ENCODE assay signal across 13 cellular contexts in genomic region chr17:2383628-2384167, GRCh38. TPM values are rescaled to one million over a fixed set of nuclear protein-coding genes. Genes with fewer than 3 reads are reported as not detected.
A peak's percentile ranks its signal among the peaks of the same experiment; 100 is the strongest.
DNase-seq lines count a peak whose midpoint lies in the region; ATAC-seq and TF ChIP-seq lines count a peak whose summit lies in the region.
"Had no signal": no experiment of that assay in that cellular context is flagged by ENCODE, and none has a peak within 500 bp of the region (broad histone marks: within the 10 kb centered on the region; RNA-seq: fewer than 3 reads in every experiment).

No MANE protein-coding gene starts in this region.

- CTCF ChIA-PET in CD4-positive, alpha-beta T cell (lab: Charles Lee) = interaction anchor here (1.0 to 4.3 kb wide), 5 partner anchors 9 to 32 kb away, joined by 3 to 204 read pairs (median 25); partner anchors contain the start of gene MNT

- H3K9me3 Mint-ChIP-seq in CD4-positive, alpha-beta T cell = no peaks in the 10 kb centered on the region
- H3K9me3 Mint-ChIP-seq: CD8-positive, alpha-beta T cell had no signal

- WGBS in esophagus squamous epithelium, 2 donors = 85 to 91% methylated on average over 9 to 10 of the region's 11 CpGs

- peaks cover 27% of the 10 kb centered on the region for H3K36me3 Mint-ChIP-seq in CD4-positive, alpha-beta T cell (ENCODE audit: low read depth)

- POLR2A ChIA-PET in CD4-positive, alpha-beta T cell (lab: Charles Lee) = interaction anchor here (3.0 to 4.5 kb wide), 3 partner anchors 9 to 32 kb away, joined by 24 to 69 read pairs (median 56); partner anchors contain the start of gene MNT

- no peak overlapping the region for H3K27ac ChIP-seq in CD4-positive, alpha-beta T cell (ENCODE audit: low read depth, low read length)
- H3K27ac ChIP-seq in esophagus squamous epithelium (peak overlapping the region in 3 of 4 donors; percentile 46 to 69 (median 61)), neutrophil (peak overlapping the region; percentile 76), coronary artery (no peak overlapping the region)

- ATAC-seq in CD4-positive, alpha-beta T cell (ENCODE audit: poor library complexity) = no peak
- ATAC-seq in HG03571 (IDR thresholded peaks at IDR 0.05; ENCODE audit: unreplicated experiment) (no peak), HG03108 (IDR thresholded peaks at IDR 0.05; ENCODE audit: unreplicated experiment) (no peak)
- ATAC-seq: activated CD4-positive, CD25-positive, alpha-beta regulatory T cell treated with anti-CD3 and anti-CD28 coated beads, Interleukin-2, amount 50 U/mL, for 24 hours; CD8-positive, alpha-beta T cell had no signal

- H3K4me1 Mint-ChIP-seq in CD4-positive, alpha-beta T cell (ENCODE audit: low read depth) = peaks cover 15% of the 10 kb centered on the region

- DNase-seq in CD4-positive, alpha-beta T cell = no peak
- peak; percentile 46 for DNase-seq in NCI-H2171 (lab: John Stamatoyannopoulos, UW)
- DNase-seq in esophagus squamous epithelium (lab: John Stamatoyannopoulos, UW) = no peak
- DNase-seq in coronary artery (ENCODE audit: low spot score) = no peak
- no peak for DNase-seq in NCI-H82 (lab: John Stamatoyannopoulos, UW)
- DNase-seq: CD8-positive, alpha-beta T cell; hippocampal formation; KG1; NCI-H187 treated with DMSO at 0.1 percent for 48 hours had no signal

- no peaks in the 10 kb centered on the region for H3K27me3 ChIP-seq in CD4-positive, alpha-beta T cell (ENCODE audit: control insufficient read depth, insufficient read depth, low read length)
- H3K27me3 ChIP-seq in esophagus squamous epithelium = no peaks in the 10 kb centered on the region
- no peaks in the 10 kb centered on the region for H3K27me3 ChIP-seq in neutrophil

- H3K4me3 Mint-ChIP-seq in CD4-positive, alpha-beta T cell = no peak overlapping the region
- H3K4me3 Mint-ChIP-seq: CD8-positive, alpha-beta T cell had no signal

- no peak for TF ChIP-seq CTCF in CD4-positive, alpha-beta T cell (IDR thresholded peaks at IDR 0.05)
- TF ChIP-seq CTCF in esophagus squamous epithelium (IDR thresholded peaks at IDR 0.05) = no peak
- TF ChIP-seq CTCF in neutrophil (IDR thresholded peaks at IDR 0.05) = no peak
- no peak for TF ChIP-seq CTCF in coronary artery (IDR thresholded peaks at IDR 0.05)

- peaks cover 17 to 85% (median 24%) of the 10 kb centered on the region in 3 donors for H3K36me3 ChIP-seq in esophagus squamous epithelium
- H3K36me3 ChIP-seq in neutrophil = peaks cover 67% of the 10 kb centered on the region

- peak overlapping the region; percentile 51 for H3K27ac Mint-ChIP-seq in CD4-positive, alpha-beta T cell
- H3K27ac Mint-ChIP-seq: CD8-positive, alpha-beta T cell had no signal

- no peak for TF ChIP-seq POLR2A in esophagus squamous epithelium (IDR thresholded peaks at IDR 0.05)

- no peak overlapping the region for H3K4me3 ChIP-seq in esophagus squamous epithelium
- H3K4me3 ChIP-seq in neutrophil (ENCODE audit: low read depth in 1 of 2, low read length in 1 of 2) = no peak overlapping the region
- no peak overlapping the region for H3K4me3 ChIP-seq in coronary artery

- peaks cover 11 to 57% (median 12%) of the 10 kb centered on the region in 3 donors for H3K4me1 ChIP-seq in esophagus squamous epithelium
- H3K4me1 ChIP-seq in neutrophil (ENCODE audit: control insufficient read depth in 1 of 2, insufficient read depth in 1 of 2, low read depth in 1 of 2, low read length in 1 of 2) = peaks cover 4 to 10% of the 10 kb centered on the region in 2 experiments

- intact Hi-C loops in CD4-positive, alpha-beta T cell (cut with DNase I, micrococcal nuclease) = loop anchor here (10.0 kb wide), 2 partner anchors 291 to 301 kb away; no protein-coding TSS in a partner anchor
- intact Hi-C loops in esophagus squamous epithelium (cut with DNase I) = loop anchor here (2.0 kb wide), 1 partner anchor 35 kb away; no protein-coding TSS in a partner anchor

- H3K27me3 Mint-ChIP-seq in CD4-positive, alpha-beta T cell = no peaks in the 10 kb centered on the region

- H3K9me3 ChIP-seq in CD4-positive, alpha-beta T cell (ENCODE audit: control insufficient read depth, low read length) = no peaks in the 10 kb centered on the region
- H3K9me3 ChIP-seq in esophagus squamous epithelium (no peaks in the 10 kb centered on the region), neutrophil (no peaks in the 10 kb centered on the region)

RNA-seq across cellular contexts. Expression of gene MNT, which starts 17.2 kb away (rescaled TPM):
- 100 to 1,000 TPM; 111 to 118 TPM for total RNA-seq in CD4-positive, alpha-beta T cell
- 10 to 100 TPM in 3 of 4 donors, 1 to 10 TPM in 1; 7.2 to 23.0 (median 17.4) TPM for total RNA-seq in esophagus squamous epithelium

RNA-seq across cellular contexts. Expression of gene SGSM2, which starts 46.4 kb away (rescaled TPM):
- 100 to 1,000 TPM; 147 to 154 TPM for total RNA-seq in CD4-positive, alpha-beta T cell
- total RNA-seq in esophagus squamous epithelium = 10 to 100 TPM; 24.3 to 67.9 (median 35.3) TPM

RNA-seq across cellular contexts. Expression of gene TSR1, which starts 47.4 kb away (rescaled TPM):
- total RNA-seq in CD4-positive, alpha-beta T cell = 10 to 100 TPM; 29.6 to 31.9 TPM
- 10 to 100 TPM; 20.3 to 70.2 (median 46.0) TPM for total RNA-seq in esophagus squamous epithelium

Comparison
In these comparisons a context has a peak if more than half of its experiments do, and no peak if none do; other contexts are left out.
1. H3K27ac ChIP-seq: peak in esophagus squamous epithelium (3 of 4) and neutrophil (single experiment); none in CD4-positive, alpha-beta T cell (single experiment) and coronary artery (0 of 2).
2. RNA of gene MNT, which starts 17.2 kb away (total RNA-seq): 111 to 118 TPM in CD4-positive, alpha-beta T cell; 7.2 to 23.0 TPM in esophagus squamous epithelium; every median in the first group is over 4 times any median in the second.